20 cellular contexts compared by ENCODE assay signal in genomic region chr5:85868070-85868469, GRCh38.
DNase-seq lines count a peak whose midpoint lies in the region; ATAC-seq and TF ChIP-seq lines count a peak whose summit lies in the region.
"Had no signal": no experiment of that assay in that cellular context is flagged by ENCODE, and none has a peak within 500 bp of the region (broad histone marks: within the 10 kb centered on the region; RNA-seq: fewer than 3 reads in every experiment).

No MANE protein-coding gene starts in this region.

- no peak overlapping the region for H3K9ac ChIP-seq in SK-N-SH
- H3K9ac ChIP-seq: BLaER1, GM23248 had no signal

- H3K79me2 ChIP-seq in SK-N-SH (ENCODE audit: insufficient read depth): no peaks in the 10 kb centered on the region

- WGBS in SK-N-SH (ENCODE audit: low lambda C conversion rate): 33% methylated on average over 5 of the region's 5 CpGs

- ATAC-seq in SK-N-SH treated with all-trans-retinoic acid at 6 μM for 48 hours: no peak
- ATAC-seq: A549; CD8-positive, alpha-beta T cell had no signal

- no peaks in the 10 kb centered on the region for H3K36me3 ChIP-seq in SK-N-SH (replicated peaks in 1 of 2; ENCODE audit: control insufficient read depth in 1 of 2, insufficient read depth in 2 of 2, low read length in 1 of 2)
- H3K36me3 ChIP-seq: BLaER1 had no signal

- no peak overlapping the region for H3K4me3 ChIP-seq in SK-N-SH (ENCODE audit: low read depth in 2 of 2, low read length in 1 of 2)
- H3K4me3 ChIP-seq: A549, BLaER1, GM23248 had no signal

- DNase-seq in SK-N-SH (peak; percentile 1), HuH-7 (ENCODE audit: low spot score) (peak; percentile 25), SK-MEL-5 (ENCODE audit: low read depth, low spot score) (peak; percentile 45), amniotic stem cell (lab: John Stamatoyannopoulos, UW) (no peak), HEK293T (ENCODE audit: extremely low spot score) (no peak), mesenteric fat pad (ENCODE audit: low spot score) (no peak)
- DNase-seq: AML-193; Calu3; CD8-positive, alpha-beta T cell; DMS 273 treated with DMSO at 0.1 percent for 48 hours; DMS53; DND-41; GM23248; HCEC 1CT; HFFc6; KG1 had no signal

- no peak overlapping the region for H2AFZ ChIP-seq in SK-N-SH (ENCODE audit: low read depth)
- H2AFZ ChIP-seq: GM23248 had no signal

- TF ChIP-seq EP300 in SK-N-SH (IDR thresholded peaks at IDR 0.05; ENCODE audit: borderline replicate concordance in 1 of 2, low read depth in 1 of 2, low read length in 1 of 2): no peak

- H3K27ac ChIP-seq in SK-N-SH (ENCODE audit: low read depth in 2 of 2, low read length in 1 of 2): no peak overlapping the region
- H3K27ac ChIP-seq: 22Rv1, A549, BLaER1, GM23248 had no signal

- POLR2A ChIA-PET in SK-N-SH (lab: Yijun Ruan, JAX) (no interaction called here), HEK293T (lab: Yijun Ruan, JAX) (no interaction called here)

- H3F3A ChIP-seq in SK-N-SH (replicated peaks; ENCODE audit: insufficient read depth): no peaks in the 10 kb centered on the region

- TF ChIP-seq CTCF in SK-N-SH (IDR thresholded peaks at IDR 0.05): no peak

- H3K9me2 ChIP-seq in SK-N-SH: no peaks in the 10 kb centered on the region

- CTCF ChIA-PET in SK-N-SH (lab: Yijun Ruan, JAX) (no interaction called here), HEK293T (lab: Yijun Ruan, JAX) (no interaction called here)

- no peak for TF ChIP-seq RAD21 in SK-N-SH (IDR thresholded peaks at IDR 0.05; ENCODE audit: low read length)

- no peaks in the 10 kb centered on the region for H3K27me3 ChIP-seq in SK-N-SH (ENCODE audit: insufficient read depth)
- H3K27me3 ChIP-seq: BLaER1 had no signal

- H3K4me2 ChIP-seq in SK-N-SH: no peak overlapping the region
- H3K4me2 ChIP-seq: A549, BLaER1 had no signal

- in situ Hi-C loops in SK-MEL-5 (cut with HindIII; ENCODE audit: low pct_unique_long_range_greater_than_20kb, low sequenced_read_pairs): no loop called here

- no peaks in the 10 kb centered on the region for H3K9me3 ChIP-seq in SK-N-SH
- H3K9me3 ChIP-seq: A549, BLaER1 had no signal

- no peaks in the 10 kb centered on the region for H3K4me1 ChIP-seq in SK-N-SH (ENCODE audit: control insufficient read depth in 1 of 2, insufficient read depth in 2 of 2, low read depth in 1 of 2, low read length in 1 of 2)
- H3K4me1 ChIP-seq: A549, BLaER1 had no signal

- no peaks in the 10 kb centered on the region for H4K20me1 ChIP-seq in SK-N-SH (ENCODE audit: insufficient read depth)
- H4K20me1 ChIP-seq: BLaER1 had no signal

TF ChIP-seq in SK-N-SH, 30 proteins besides CTCF, POLR2A, EP300 and RAD21 (continues in another document):
- TF ChIP-seq EZH2phosphoT487 (IDR thresholded peaks at IDR 0.05; ENCODE audit: borderline replicate concordance, low read depth) (no peak), RFX5 (IDR thresholded peaks at IDR 0.05; ENCODE audit: low read length) (no peak), FOXJ3 (CRISPR knock-in tag; IDR thresholded peaks at IDR 0.05) (no peak), FOXM1 (IDR thresholded peaks at IDR 0.05; ENCODE audit: low read depth) (no peak), USF2 (IDR thresholded peaks at IDR 0.05; ENCODE audit: borderline replicate concordance, low read depth, low read length) (no peak), SIN3A (IDR thresholded peaks at IDR 0.05; ENCODE audit: borderline replicate concordance, low read depth, low read length) (no peak), USF1 (IDR thresholded peaks at IDR 0.05; ENCODE audit: borderline replicate concordance, low read depth) (no peak), RCOR1 (IDR thresholded peaks at IDR 0.05; ENCODE audit: low read length) (no peak), MXI1 (IDR thresholded peaks at IDR 0.05; ENCODE audit: low read depth, low read length) (no peak), GATA2 (CRISPR knock-in tag; IDR thresholded peaks at IDR 0.05) (no peak), NFIC (IDR thresholded peaks at IDR 0.05; ENCODE audit: borderline replicate concordance) (no peak), TAF1 (IDR thresholded peaks at IDR 0.05; ENCODE audit: borderline replicate concordance, low read depth, low read length) (no peak)

TF ChIP-seq in SK-N-SH treated with all-trans-retinoic acid at 6 μM for 48 hours, 23 proteins besides CTCF, POLR2A, EP300 and RAD21 (continues in another document):
- TF ChIP-seq BACH2 (CRISPR knock-in tag; IDR thresholded peaks at IDR 0.05; ENCODE audit: borderline replicate concordance) (no peak), ZNF565 (CRISPR knock-in tag; conservative IDR thresholded peaks at IDR 0.05; ENCODE audit: low read depth) (no peak), PPARA (CRISPR knock-in tag; IDR thresholded peaks at IDR 0.05; ENCODE audit: borderline replicate concordance) (no peak), GLIS3 (CRISPR knock-in tag; IDR thresholded peaks at IDR 0.05) (no peak), ZFP30 (CRISPR knock-in tag; IDR thresholded peaks at IDR 0.05) (no peak), CSRNP3 (CRISPR knock-in tag; IDR thresholded peaks at IDR 0.05) (no peak), TCF4 (CRISPR knock-in tag; IDR thresholded peaks at IDR 0.05; ENCODE audit: borderline replicate concordance) (no peak), ESRRG (CRISPR knock-in tag; IDR thresholded peaks at IDR 0.05) (no peak), ZFP3 (CRISPR knock-in tag; IDR thresholded peaks at IDR 0.05) (no peak), POU6F1 (CRISPR knock-in tag; IDR thresholded peaks at IDR 0.05; ENCODE audit: borderline replicate concordance, low read depth) (no peak), ZC3H10 (CRISPR knock-in tag; IDR thresholded peaks at IDR 0.05) (no peak)

TF ChIP-seq in HEK293T, 16 proteins besides CTCF, POLR2A, EP300 and RAD21:
- no peak for TF ChIP-seq PKNOX1 (IDR thresholded peaks at IDR 0.05)
- TF ChIP-seq FOXM1 (IDR thresholded peaks at IDR 0.05; ENCODE audit: borderline replicate concordance): no peak
- no peak for TF ChIP-seq LEF1 (IDR thresholded peaks at IDR 0.05; ENCODE audit: borderline replicate concordance)
- no peak for TF ChIP-seq ELF4 (IDR thresholded peaks at IDR 0.05)
- TF ChIP-seq SP1 (IDR thresholded peaks at IDR 0.05): no peak
- no peak for TF ChIP-seq TARDBP (IDR thresholded peaks at IDR 0.05)
- TF ChIP-seq SUZ12 (IDR thresholded peaks at IDR 0.05): no peak
- TF ChIP-seq L3MBTL2 (conservative IDR thresholded peaks at IDR 0.05): no peak
- no peak for TF ChIP-seq FOXA1 (IDR thresholded peaks at IDR 0.05)
- no peak for TF ChIP-seq NFRKB (IDR thresholded peaks at IDR 0.05)
- no peak for TF ChIP-seq ZNF384 (IDR thresholded peaks at IDR 0.05)
- no peak for TF ChIP-seq BHLHE40 (IDR thresholded peaks at IDR 0.05; ENCODE audit: borderline replicate concordance)

Comparison
In these comparisons a context has a peak if more than half of its experiments do, and no peak if none do; other contexts are left out.
1. DNase-seq: peak in SK-N-SH (single experiment), HuH-7 (single experiment) and SK-MEL-5 (single experiment); none in amniotic stem cell (single experiment), HEK293T (single experiment) and mesenteric fat pad (single experiment).